Comparison of ENCODE assay signal across 20 cellular contexts in the genomic region with DNA sequence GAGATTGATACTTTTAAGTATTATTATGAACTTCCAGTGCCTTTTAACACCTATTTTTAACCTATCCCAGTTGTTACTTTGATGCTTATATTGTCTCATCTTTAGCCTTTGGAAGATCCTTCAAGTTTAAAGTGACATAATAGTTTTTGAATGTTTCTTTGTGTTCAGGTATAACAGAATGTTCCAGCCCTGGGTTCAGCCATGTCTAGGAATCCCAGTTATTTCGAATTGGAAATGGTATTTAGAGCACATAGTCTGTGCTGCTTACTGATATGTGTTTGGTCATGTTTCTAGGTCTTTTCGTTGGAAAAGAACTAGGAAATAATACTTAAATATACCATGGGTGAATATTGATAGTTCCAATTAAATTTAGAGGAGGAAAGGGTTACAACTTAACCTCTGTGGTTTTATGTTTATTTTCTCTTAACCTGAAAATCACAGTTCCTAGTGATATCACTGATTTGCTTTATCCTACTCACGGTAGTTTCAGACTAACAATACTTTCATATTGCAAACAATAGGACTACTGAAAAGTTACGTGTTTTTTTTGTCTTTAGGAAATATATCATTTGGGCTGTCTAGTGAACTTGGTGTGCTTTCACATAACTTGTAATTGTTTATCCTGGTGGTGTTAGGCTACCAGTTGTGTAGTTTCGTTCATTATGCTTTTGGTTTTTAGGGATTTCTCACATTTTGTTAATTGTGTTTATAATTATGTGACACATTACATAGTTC. TPM values are rescaled to one million over a fixed set of nuclear protein-coding genes. Genes with fewer than 3 reads are reported as not detected.
DNase-seq lines count a peak whose midpoint lies in the region; ATAC-seq, FAIRE-seq and TF ChIP-seq lines count a peak whose summit lies in the region.
"Had no signal": no experiment of that assay in that cellular context is flagged by ENCODE, and none has a peak within 500 bp of the region (broad histone marks: within the 10 kb centered on the region; RNA-seq: fewer than 3 reads in every experiment).

No MANE protein-coding gene starts in this region.

- H3K36me3 ChIP-seq in keratinocyte (ENCODE audit: control insufficient read depth in 2 of 2, extremely low read depth in 1 of 2, insufficient read depth in 2 of 2, low read length in 2 of 2), result peaks cover 2 to 10% of the 10 kb centered on the region in 2 experiments
- H3K36me3 ChIP-seq in Peyer's patch, result no peaks in the 10 kb centered on the region

- no peak overlapping the region for H3K4me2 ChIP-seq in keratinocyte (ENCODE audit: control insufficient read depth, extremely low read depth, insufficient read depth, low read depth, low read length)
- H3K4me2 ChIP-seq: GM23338 had no signal

- H3K9ac ChIP-seq in keratinocyte (ENCODE audit: control insufficient read depth, extremely low read depth, insufficient read depth, low read length), result no peak overlapping the region

- no peak for ATAC-seq in central memory CD8-positive, alpha-beta T cell (replicated peaks; ENCODE audit: extremely low read depth, poor library complexity, severe bottlenecking)
- ATAC-seq in GM21619 (IDR thresholded peaks at IDR 0.05; ENCODE audit: unreplicated experiment), result no peak
- ATAC-seq: GM23338 had no signal

- dilution Hi-C loops in keratinocyte (cut with MboI; ENCODE audit: extremely low pct_ligation_motif_present, low sequenced_read_pairs), result no loop called here

- H3K4me3 ChIP-seq in keratinocyte (ENCODE audit: control insufficient read depth in 2 of 3, extremely low read depth in 1 of 3, insufficient read depth in 2 of 3, low read depth in 1 of 3, low read length in 3 of 3) (no peak overlapping the region), Peyer's patch (no peak overlapping the region)
- H3K4me3 ChIP-seq: GM23338 had no signal

- H4K20me1 ChIP-seq in keratinocyte (ENCODE audit: control insufficient read depth, extremely low read depth, insufficient read depth, low read length), result peaks cover 6% of the 10 kb centered on the region

- H3K27me3 ChIP-seq in keratinocyte (ENCODE audit: control insufficient read depth, extremely low read depth, insufficient read depth, low read length) (no peaks in the 10 kb centered on the region), Peyer's patch (no peaks in the 10 kb centered on the region)

- H3K27ac Mint-ChIP-seq in activated naive CD4-positive, alpha-beta T cell treated with anti-CD3 and anti-CD28 coated beads, Interleukin-2, amount 10 ng/mL, durations not matched to agents 7 days and 5 days, result peak overlapping the region; percentile 29
- H3K27ac Mint-ChIP-seq in central memory CD8-positive, alpha-beta T cell (ENCODE audit: low read depth), result peak overlapping the region; percentile 19
- H3K27ac Mint-ChIP-seq: GM23338 had no signal

- peaks cover 37% of the 10 kb centered on the region for H3K36me3 Mint-ChIP-seq in activated naive CD4-positive, alpha-beta T cell treated with anti-CD3 and anti-CD28 coated beads, Interleukin-2, amount 10 ng/mL, durations not matched to agents 7 days and 5 days
- peaks cover 16% of the 10 kb centered on the region for H3K36me3 Mint-ChIP-seq in central memory CD8-positive, alpha-beta T cell (ENCODE audit: insufficient read depth)

- no peak for TF ChIP-seq POLR2A in Peyer's patch (IDR thresholded peaks at IDR 0.05)

- H3K79me2 ChIP-seq in keratinocyte (ENCODE audit: control insufficient read depth, insufficient read depth, low read length), result peaks cover 96% of the 10 kb centered on the region

- H3K27ac ChIP-seq in keratinocyte (ENCODE audit: control insufficient read depth, insufficient read depth, low read length) (no peak overlapping the region), Peyer's patch (no peak overlapping the region)
- H3K27ac ChIP-seq: C4-2B, RWPE1 had no signal

- peaks cover 15% of the 10 kb centered on the region for H3K9me3 Mint-ChIP-seq in activated naive CD4-positive, alpha-beta T cell treated with anti-CD3 and anti-CD28 coated beads, Interleukin-2, amount 10 ng/mL, durations not matched to agents 7 days and 5 days
- no peaks in the 10 kb centered on the region for H3K9me3 Mint-ChIP-seq in central memory CD8-positive, alpha-beta T cell
- H3K9me3 Mint-ChIP-seq: GM23338 had no signal

- no peaks in the 10 kb centered on the region for H3K27me3 Mint-ChIP-seq in activated naive CD4-positive, alpha-beta T cell treated with anti-CD3 and anti-CD28 coated beads, Interleukin-2, amount 10 ng/mL, durations not matched to agents 7 days and 5 days
- no peaks in the 10 kb centered on the region for H3K27me3 Mint-ChIP-seq in central memory CD8-positive, alpha-beta T cell

- CTCF ChIA-PET in activated naive CD4-positive, alpha-beta T cell treated with anti-CD3 and anti-CD28 coated beads, Interleukin-2, amount 10 ng/mL, durations not matched to agents 7 days and 5 days (lab: Charles Lee), result interaction anchor here (0.6 kb wide), 1 partner anchor 22 kb away, joined by 3 read pairs; no protein-coding TSS in a partner anchor

- peaks cover 4% of the 10 kb centered on the region for H3K9me1 ChIP-seq in keratinocyte (ENCODE audit: control insufficient read depth, extremely low read depth, insufficient read depth, low read length)

- peaks cover 7% of the 10 kb centered on the region for H3K4me1 Mint-ChIP-seq in activated naive CD4-positive, alpha-beta T cell treated with anti-CD3 and anti-CD28 coated beads, Interleukin-2, amount 10 ng/mL, durations not matched to agents 7 days and 5 days
- H3K4me1 Mint-ChIP-seq in central memory CD8-positive, alpha-beta T cell, result peaks cover 67% of the 10 kb centered on the region

- TF ChIP-seq CTCF in keratinocyte (optimal IDR thresholded peaks at IDR 0.05 in 1 of 3, IDR thresholded peaks at IDR 0.05 in 1 of 3, conservative IDR thresholded peaks at IDR 0.05 in 1 of 3; ENCODE audit: extremely low read depth in 1 of 3, insufficient read depth in 2 of 3, low read length in 3 of 3) (no peak), Peyer's patch (IDR thresholded peaks at IDR 0.05) (no peak)

- peak; percentile 59 for FAIRE-seq in keratinocyte (lab: Jason Lieb, UNC)
- FAIRE-seq: A204.1, GM12892 had no signal

- H3K9me3 ChIP-seq in keratinocyte (ENCODE audit: control insufficient read depth, low read depth, low read length) (no peaks in the 10 kb centered on the region), Peyer's patch (no peaks in the 10 kb centered on the region)

- H2AFZ ChIP-seq in keratinocyte (ENCODE audit: control insufficient read depth, low read length), result no peak overlapping the region
- H2AFZ ChIP-seq: GM23338 had no signal

- H3K4me3 Mint-ChIP-seq in activated naive CD4-positive, alpha-beta T cell treated with anti-CD3 and anti-CD28 coated beads, Interleukin-2, amount 10 ng/mL, durations not matched to agents 7 days and 5 days, result no peak overlapping the region
- H3K4me3 Mint-ChIP-seq in central memory CD8-positive, alpha-beta T cell, result peak overlapping the region; percentile 27
- H3K4me3 Mint-ChIP-seq: GM23338 had no signal

- H3K4me1 ChIP-seq in keratinocyte (ENCODE audit: control insufficient read depth, extremely low read depth, insufficient read depth, low read length) (peaks cover 4% of the 10 kb centered on the region), Peyer's patch (peaks cover 0 to 14% (median 0%) of the 10 kb centered on the region in 4 donors)

- no peak for DNase-seq in activated naive CD4-positive, alpha-beta T cell treated with anti-CD3 and anti-CD28 coated beads, Interleukin-2, amount 10 ng/mL, durations not matched to agents 7 days and 5 days
- DNase-seq in activated naive CD4-positive, alpha-beta T cell treated with Interleukin-2 at 50 U/mL for 16 hours, result no peak
- no peak for DNase-seq in central memory CD8-positive, alpha-beta T cell (ENCODE audit: low spot score in 2 of 2)
- DNase-seq in keratinocyte (ENCODE audit: low read depth, low spot score), result no peak
- peak; percentile 6 for DNase-seq in superior temporal gyrus (ENCODE audit: extremely low spot score)
- DNase-seq in Peyer's patch, result no peak
- DNase-seq in activated effector memory CD4-positive, alpha-beta T cell treated with Interleukin-2 at 50 U/mL for 16 hours, result no peak
- DNase-seq: DND-41, GDM1, KBM-7, NCI-H1048, NCI-H226, NCI-H526 treated with DMSO at 0.1 percent for 48 hours, OCI-M1 had no signal

RNA-seq across cellular contexts. Expression of a gene that starts 37.8 kb away (rescaled TPM):
- polyA plus RNA-seq in keratinocyte, result 36.4 to 77.0 TPM (median 36.6 TPM) in 3 replicates
- polyA plus RNA-seq in keratinocyte (2011; ENCODE audit: low read depth), result 20.2 TPM
- polyA plus RNA-seq in keratinocyte (2011; cell fraction: cytosol; rRNA removed), result 16.9 and 29.8 TPM in 2 replicates
- polyA plus RNA-seq in keratinocyte (2011; cell fraction: nucleus; rRNA removed), result 78.6 and 113 TPM in 2 replicates
- 19.2 and 28.7 TPM in 2 replicates for polyA plus RNA-seq in keratinocyte (2012; ENCODE audit: low replicate concordance)
- 29.7 to 89.0 TPM (median 46.3 TPM) in 3 replicates for polyA minus RNA-seq in keratinocyte
- polyA minus RNA-seq in keratinocyte (2011; cell fraction: cytosol; rRNA and poly(A)+ RNA removed), result 22.8 TPM
- 56.0 and 111 TPM in 2 replicates for polyA minus RNA-seq in keratinocyte (2011; cell fraction: nucleus; rRNA and poly(A)+ RNA removed)
- total RNA-seq in Peyer's patch, result 100 to 1,000 TPM in 1 of 4 donors, 10 to 100 TPM in 3; 44.1 to 142 (median 59.2) TPM
